Comparison of ENCODE assay signal across 15 cellular contexts in genomic region chr10:50514995-50515394, GRCh38.
DNase-seq lines count a peak whose midpoint lies in the region; ATAC-seq, FAIRE-seq and TF ChIP-seq lines count a peak whose summit lies in the region.
"Had no signal": no experiment of that assay in that cellular context is flagged by ENCODE, and none has a peak within 500 bp of the region (broad histone marks: within the 10 kb centered on the region; RNA-seq: fewer than 3 reads in every experiment).

No MANE protein-coding gene starts in this region.

- TF ChIP-seq POLR2A in GM12892 (IDR thresholded peaks at IDR 0.05; ENCODE audit: low read depth, low read length) = no peak

- DNase-seq in AG20443 (ENCODE audit: low spot score) (peak; percentile 21), GM12892 (ENCODE audit: insufficient read length) (no peak), bronchial epithelial cell (ENCODE audit: low read depth) (peak; percentile 40), medulla oblongata (ENCODE audit: extremely low spot score) (peak; percentile 52), SIG-M5 (lab: John Stamatoyannopoulos, UW) (no peak), NCI-H524 (lab: John Stamatoyannopoulos, UW) (no peak)
- DNase-seq: H9, MV-4-11, NCI-H1436 treated with DMSO at 0.1 percent for 48 hours, NCI-H226, NCI-H526 treated with DMSO at 0.1 percent for 48 hours, RPMI8226, SJCRH30 had no signal

- H3K27me3 ChIP-seq in bronchial epithelial cell (ENCODE audit: control insufficient read depth, insufficient read depth, low read length) = no peaks in the 10 kb centered on the region
- H3K27me3 ChIP-seq: SJCRH30 had no signal

- peaks cover 2% of the 10 kb centered on the region for H3K36me3 ChIP-seq in bronchial epithelial cell (ENCODE audit: control insufficient read depth, insufficient read depth, low read length)
- H3K36me3 ChIP-seq: SJCRH30 had no signal

- no peak for TF ChIP-seq CTCF in bronchial epithelial cell (IDR thresholded peaks at IDR 0.05; ENCODE audit: insufficient read depth, low read length, severe bottlenecking)

- ATAC-seq in GM21786 (IDR thresholded peaks at IDR 0.05; ENCODE audit: unreplicated experiment) = no peak
- no peak for ATAC-seq in HG03139 (IDR thresholded peaks at IDR 0.05; ENCODE audit: unreplicated experiment)

- FAIRE-seq in GM12892 (lab: Jason Lieb, UNC) (peak; percentile 14), bronchial epithelial cell (lab: Jason Lieb, UNC) (no peak)

- no peak overlapping the region for H3K4me3 ChIP-seq in bronchial epithelial cell (ENCODE audit: low read depth, low read length)
- H3K4me3 ChIP-seq: SJCRH30 had no signal

Comparison
In these comparisons a context has a peak if more than half of its experiments do, and no peak if none do; other contexts are left out.
1. DNase-seq: peak in AG20443 (single experiment), bronchial epithelial cell (single experiment) and medulla oblongata (single experiment); none in GM12892 (single experiment), SIG-M5 (single experiment) and NCI-H524 (0 of 2).